8 cellular contexts compared by ENCODE assay signal in genomic region chrX:40106677-40107290, GRCh38. TPM values are rescaled to one million over a fixed set of nuclear protein-coding genes. Genes with fewer than 3 reads are reported as not detected.
A peak's percentile ranks its signal among the peaks of the same experiment; 100 is the strongest.
DNase-seq lines count a peak whose midpoint lies in the region; ATAC-seq and TF ChIP-seq lines count a peak whose summit lies in the region.

No MANE protein-coding gene starts in this region.

- H3K27me3 Mint-ChIP-seq in natural killer cell (ENCODE audit: low read depth in 2 of 2): peaks cover 6 to 16% of the 10 kb centered on the region in 2 donors

- TF ChIP-seq CTCF in BJ (IDR thresholded peaks at IDR 0.05; ENCODE audit: insufficient read depth, low read depth, low read length) (no peak), natural killer cell (IDR thresholded peaks at IDR 0.05) (no peak)

- H3K9ac ChIP-seq in HUES64 (ENCODE audit: low read depth, low read length): peak overlapping the region; percentile 44; the same call in 1 of the 2 replicates

- H3K9me3 ChIP-seq in HUES64 (ENCODE audit: insufficient read depth, low read depth, low read length): no peaks in the 10 kb centered on the region

- H3K4me3 ChIP-seq in BJ (ENCODE audit: low read depth, low read length): peak overlapping the region; percentile 42
- peak overlapping the region; percentile 57 for H3K4me3 ChIP-seq in HUES64 (ENCODE audit: low read length)

- DNase-seq in BJ (ENCODE audit: low read depth) (no peak), caudate nucleus (lab: John Stamatoyannopoulos, UW) (peak in 1 of 61 donors; percentile 21), natural killer cell (no peak), HCEC 1CT (no peak), SHP77 (lab: John Stamatoyannopoulos, UW) (no peak)

- no peaks in the 10 kb centered on the region for H3K9me3 Mint-ChIP-seq in natural killer cell

- no peaks in the 10 kb centered on the region for H3K36me3 Mint-ChIP-seq in natural killer cell

- peak overlapping the region; percentile 87 for H3K4me3 Mint-ChIP-seq in natural killer cell

- H3K27ac Mint-ChIP-seq in natural killer cell: peak overlapping the region; percentile 26 to 70

- H3K27ac ChIP-seq in HUES64 (ENCODE audit: low read depth, low read length) (peak overlapping the region; percentile 80; the same call in 1 of the 2 replicates), caudate nucleus (ENCODE audit: low read depth, low read length) (peak overlapping the region; percentile 52)

- H3K4me1 Mint-ChIP-seq in natural killer cell: peaks cover 0 to 7% of the 10 kb centered on the region in 2 donors

- H3K27me3 ChIP-seq in BJ (ENCODE audit: control insufficient read depth, insufficient read depth, low read length) (no peaks in the 10 kb centered on the region), HUES64 (ENCODE audit: insufficient read depth, low read length) (peaks cover 35% of the 10 kb centered on the region)

- under 1% methylated on average over 28 of the region's 35 CpGs for WGBS in HUES64

- H3K36me3 ChIP-seq in BJ (ENCODE audit: control insufficient read depth, insufficient read depth, low read length): no peaks in the 10 kb centered on the region
- H3K36me3 ChIP-seq in HUES64 (ENCODE audit: insufficient read depth, low read length): no peaks in the 10 kb centered on the region

- intact Hi-C loops in natural killer cell (cut with micrococcal nuclease): loop anchor here (5.0 kb wide), 3 partner anchors 41 to 94 kb away; no protein-coding TSS in a partner anchor

- H3K4me1 ChIP-seq in HUES64 (ENCODE audit: insufficient read depth, low read length): peaks cover 21% of the 10 kb centered on the region

- POLR2A ChIA-PET in BJ (lab: Charles Lee): no interaction called here

- CTCF ChIA-PET in BJ (lab: Yijun Ruan, JAX): no interaction called here

- ATAC-seq in natural killer cell (no peak), GM18907 (IDR thresholded peaks at IDR 0.05; ENCODE audit: unreplicated experiment) (no peak), HG02884 (IDR thresholded peaks at IDR 0.05; ENCODE audit: unreplicated experiment) (no peak)

RNA-seq across cellular contexts. Expression of gene BCOR, which starts 9.0 kb away (rescaled TPM):
- polyA plus RNA-seq in BJ (2011; rRNA removed): 5.6 TPM in 2 replicates
- 10.2 and 16.9 TPM in 2 replicates for polyA minus RNA-seq in BJ (2011; rRNA and poly(A)+ RNA removed)
- polyA plus RNA-seq in HUES64 (2013, experiment 1 of 2): 34.7 TPM
- polyA plus RNA-seq in HUES64 (2013, experiment 2 of 2): 31.5 TPM
- 10 to 100 TPM; 20.0 to 35.2 (median 29.2) TPM for total RNA-seq in natural killer cell
